ENCODE assay signal across 7 cellular contexts in genomic region chr16:20900299-20901067, GRCh38.
A peak's percentile ranks its signal among the peaks of the same experiment; 100 is the strongest.
DNase-seq lines count a peak whose midpoint lies in the region; ATAC-seq lines count a peak whose summit lies in the region.

DCUN1D3 (minus strand) TSS chr16:20900358; CDS start chr16:20862538, 37,820 bp downstream.
LYRM1 (plus strand) TSS chr16:20900771; CDS start chr16:20915556, 14,785 bp downstream.

- peak; percentile 94 to 97 for DNase-seq in NCI-H2081 (lab: John Stamatoyannopoulos, UW)
- DNase-seq in T1000 (lab: John Stamatoyannopoulos, UW), result peak; percentile 96
- DNase-seq in astrocyte of the hippocampus (ENCODE audit: low read depth, low spot score), result peak; percentile 100
- DNase-seq in hippocampal formation (lab: John Stamatoyannopoulos, UW), result peak; percentile 89 to 98
- peak; percentile 99 for DNase-seq in retina

- ATAC-seq in GM18502 (IDR thresholded peaks at IDR 0.05; ENCODE audit: poor library complexity, unreplicated experiment) (peak; percentile 78), HG02973 (IDR thresholded peaks at IDR 0.05; ENCODE audit: unreplicated experiment) (peak; percentile 62)

Comparison
In these comparisons a context has a peak if more than half of its experiments do, and no peak if none do; other contexts are left out.
1. Peak in every context shown above with its lines: DNase-seq and ATAC-seq.